Comparison of ENCODE assay signal across 25 cellular contexts in genomic region chr15:66783327-66784124, GRCh38.
DNase-seq lines count a peak whose midpoint lies in the region; ATAC-seq and TF ChIP-seq lines count a peak whose summit lies in the region.
"Had no signal": no experiment of that assay in that cellular context is flagged by ENCODE, and none has a peak within 500 bp of the region (broad histone marks: within the 10 kb centered on the region; RNA-seq: fewer than 3 reads in every experiment).

No MANE protein-coding gene starts in this region.

- no peaks in the 10 kb centered on the region for H3K27me3 Mint-ChIP-seq in chondrocyte (ENCODE audit: low read depth)
- no peaks in the 10 kb centered on the region for H3K27me3 Mint-ChIP-seq in neural crest cell (ENCODE audit: low read depth)
- H3K27me3 Mint-ChIP-seq: activated naive CD8-positive, alpha-beta T cell; dendritic cell treated with granulocyte-macrophage colony-stimulating factor and Interleukin-4, amounts not matched to agents 40 ng/mL and 50 ng/mL, for 4 days had no signal

- H3K9me3 ChIP-seq in left ventricle myocardium inferior (replicated peaks), result no peaks in the 10 kb centered on the region
- H3K9me3 ChIP-seq: ascending aorta, upper lobe of right lung had no signal

- H3K36me3 ChIP-seq in left ventricle myocardium inferior, result peaks cover 11% of the 10 kb centered on the region

- DNase-seq in cardiac septum (ENCODE audit: low spot score), result peak; percentile 68
- DNase-seq in left ventricle myocardium inferior, result no peak
- peak; percentile 39 for DNase-seq in chondrocyte (ENCODE audit: low spot score)
- no peak for DNase-seq in neural crest cell (ENCODE audit: low read depth, low spot score)
- DNase-seq in NCI-H146 treated with DMSO at 0.1 percent for 48 hours (lab: John Stamatoyannopoulos, UW; ENCODE audit: unreplicated experiment), result no peak
- DNase-seq in DMS153 treated with DMSO at 0.1 percent for 48 hours (lab: John Stamatoyannopoulos, UW; ENCODE audit: unreplicated experiment), result no peak
- DNase-seq: activated CD4-positive, alpha-beta T cell treated with anti-CD3 and anti-CD28 coated beads for 48 hours; activated CD8-positive, alpha-beta memory T cell treated with anti-CD3 and anti-CD28 coated beads for 24 hours; central memory CD4-positive, alpha-beta T cell; DND-41; MM.1S; naive thymus-derived CD4-positive, alpha-beta T cell; NCI-H1105 treated with DMSO at 0.1 percent for 48 hours; NCI-H2029; SHP77; stimulated activated naive CD4-positive, alpha-beta T cell; upper lobe of right lung had no signal

- no peak for TF ChIP-seq CTCF in left ventricle myocardium inferior (IDR thresholded peaks at IDR 0.05; ENCODE audit: borderline replicate concordance)
- no peak for TF ChIP-seq CTCF in chondrocyte (IDR thresholded peaks at IDR 0.05)
- no peak for TF ChIP-seq CTCF in neural crest cell (conservative IDR thresholded peaks at IDR 0.05)

- no peak overlapping the region for H3K4me3 Mint-ChIP-seq in chondrocyte (ENCODE audit: unreplicated experiment)
- H3K4me3 Mint-ChIP-seq in neural crest cell, result no peak overlapping the region
- H3K4me3 Mint-ChIP-seq: activated naive CD8-positive, alpha-beta T cell; dendritic cell treated with granulocyte-macrophage colony-stimulating factor and Interleukin-4, amounts not matched to agents 40 ng/mL and 50 ng/mL, for 4 days; naive thymus-derived CD4-positive, alpha-beta T cell had no signal

- no peak for ATAC-seq in HG02885 (IDR thresholded peaks at IDR 0.05; ENCODE audit: poor library complexity, unreplicated experiment)
- ATAC-seq in HG02759 (IDR thresholded peaks at IDR 0.05; ENCODE audit: unreplicated experiment), result no peak
- ATAC-seq: naive thymus-derived CD4-positive, alpha-beta T cell; upper lobe of right lung had no signal

- H3K27ac Mint-ChIP-seq in chondrocyte (ENCODE audit: unreplicated experiment) (no peak overlapping the region), neural crest cell (ENCODE audit: unreplicated experiment) (peak overlapping the region; percentile 70)
- H3K27ac Mint-ChIP-seq: activated naive CD8-positive, alpha-beta T cell; dendritic cell treated with granulocyte-macrophage colony-stimulating factor and Interleukin-4, amounts not matched to agents 40 ng/mL and 50 ng/mL, for 4 days had no signal

- H3K4me3 ChIP-seq in left ventricle myocardium inferior, result no peak overlapping the region
- H3K4me3 ChIP-seq: ascending aorta, skin epidermis, upper lobe of right lung had no signal

- H3K4me1 Mint-ChIP-seq in chondrocyte (ENCODE audit: low read depth) (peaks cover 50% of the 10 kb centered on the region), neural crest cell (peaks cover 5% of the 10 kb centered on the region)
- H3K4me1 Mint-ChIP-seq: naive thymus-derived CD4-positive, alpha-beta T cell had no signal

- no peak overlapping the region for H3K27ac ChIP-seq in left ventricle myocardium inferior (replicated peaks)
- H3K27ac ChIP-seq: ascending aorta, KMS-11, skin epidermis, upper lobe of right lung, VCaP had no signal

- H3K27me3 ChIP-seq in left ventricle myocardium inferior (ENCODE audit: low read depth), result no peaks in the 10 kb centered on the region
- H3K27me3 ChIP-seq: ascending aorta, upper lobe of right lung had no signal

- intact Hi-C loops in cardiac septum (cut with DNase I) (loop anchor here (1.0 kb wide), 1 partner anchor 8 kb away; no protein-coding TSS in a partner anchor), left ventricle myocardium inferior (cut with micrococcal nuclease) (no loop called here)

- H3K36me3 Mint-ChIP-seq in chondrocyte (ENCODE audit: low read depth) (no peaks in the 10 kb centered on the region), neural crest cell (ENCODE audit: low read depth) (no peaks in the 10 kb centered on the region)
- H3K36me3 Mint-ChIP-seq: activated naive CD8-positive, alpha-beta T cell; naive thymus-derived CD4-positive, alpha-beta T cell had no signal

- H3K4me1 ChIP-seq in left ventricle myocardium inferior, result peaks cover 12% of the 10 kb centered on the region

- H3K9me3 Mint-ChIP-seq in chondrocyte (ENCODE audit: low read depth) (no peaks in the 10 kb centered on the region), neural crest cell (no peaks in the 10 kb centered on the region)
- H3K9me3 Mint-ChIP-seq: dendritic cell treated with granulocyte-macrophage colony-stimulating factor and Interleukin-4, amounts not matched to agents 40 ng/mL and 50 ng/mL, for 4 days; naive thymus-derived CD4-positive, alpha-beta T cell had no signal

Comparison
In these comparisons a context has a peak if more than half of its experiments do, and no peak if none do; other contexts are left out.
1. DNase-seq: peak in cardiac septum (single experiment) and chondrocyte (single experiment); none in left ventricle myocardium inferior (single experiment), neural crest cell (single experiment), NCI-H146 treated with DMSO at 0.1 percent for 48 hours (single experiment) and DMS153 treated with DMSO at 0.1 percent for 48 hours (single experiment).